ENCODE assay signal across 1 cellular context in genomic region chr10:11160982-11161554, GRCh38.
TF ChIP-seq lines count a peak whose summit lies in the region.

No MANE protein-coding gene starts in this region.

TF ChIP-seq in GM12878, 131 proteins besides CTCF, POLR2A, EP300 and RAD21 (continued from another document):
- TF ChIP-seq RUNX3 (IDR thresholded peaks at IDR 0.05; ENCODE audit: low read length) = 0 out of 2 replicates have a peak, but pooled peaks have one; percentile 12
- TF ChIP-seq MTA2 (IDR thresholded peaks at IDR 0.05; ENCODE audit: low read depth) = 0 out of 2 replicates have a peak, but pooled peaks have one; percentile 21
- TF ChIP-seq FOXK2 (IDR thresholded peaks at IDR 0.05) = no peak
- no peak for TF ChIP-seq IRF5 (IDR thresholded peaks at IDR 0.05; ENCODE audit: borderline replicate concordance)
- TF ChIP-seq SUZ12 (IDR thresholded peaks at IDR 0.05; ENCODE audit: unreplicated experiment) = no peak
- TF ChIP-seq LARP7 (IDR thresholded peaks at IDR 0.05) = no peak
